ENCODE assay signal across 3 cellular contexts in genomic region chr6:116550796-116551195, GRCh38.
TF ChIP-seq lines count a peak whose summit lies in the region.

No MANE protein-coding gene starts in this region.

TF ChIP-seq in GM23338, 12 proteins besides CTCF, POLR2A, EP300 and RAD21 (continues in another document):
- TF ChIP-seq EZH2 (IDR thresholded peaks at IDR 0.05; ENCODE audit: low read depth, unreplicated experiment) = no peak
- TF ChIP-seq STAT1 (IDR thresholded peaks at IDR 0.05; ENCODE audit: unreplicated experiment) = no peak
- no peak for TF ChIP-seq ZNF462 (CRISPR knock-in tag; IDR thresholded peaks at IDR 0.05)
- TF ChIP-seq CREB1 (CRISPR knock-in tag; IDR thresholded peaks at IDR 0.05; ENCODE audit: low read depth) = no peak
- no peak for TF ChIP-seq ZNF114 (CRISPR knock-in tag; IDR thresholded peaks at IDR 0.05)
- TF ChIP-seq EZH2phosphoT487 (IDR thresholded peaks at IDR 0.05; ENCODE audit: unreplicated experiment) = no peak

TF ChIP-seq in IMR-90, 13 proteins besides CTCF, POLR2A, EP300 and RAD21:
- TF ChIP-seq MAFK (IDR thresholded peaks at IDR 0.05; ENCODE audit: low read depth, low read length) (no peak), CHD1 (IDR thresholded peaks at IDR 0.05; ENCODE audit: low read depth, low read length) (no peak), SMC3 (IDR thresholded peaks at IDR 0.05; ENCODE audit: low read depth, low read length) (no peak), NFE2L2 (IDR thresholded peaks at IDR 0.05; ENCODE audit: low read depth, low read length) (no peak), MXI1 (IDR thresholded peaks at IDR 0.05; ENCODE audit: borderline replicate concordance, low read depth, low read length) (no peak), ELK1 (IDR thresholded peaks at IDR 0.05; ENCODE audit: borderline replicate concordance, low read depth, low read length) (no peak), FOS (IDR thresholded peaks at IDR 0.05; ENCODE audit: low read depth, low read length) (no peak), MAZ (IDR thresholded peaks at IDR 0.05; ENCODE audit: borderline replicate concordance, low read depth, low read length) (no peak), RFX5 (IDR thresholded peaks at IDR 0.05; ENCODE audit: low read depth, low read length) (no peak), BHLHE40 (IDR thresholded peaks at IDR 0.05; ENCODE audit: low read depth, low read length) (no peak), CEBPB (IDR thresholded peaks at IDR 0.05; ENCODE audit: low read depth, low read length) (no peak), RCOR1 (IDR thresholded peaks at IDR 0.05; ENCODE audit: insufficient replicate concordance, low read length) (no peak), USF2 (IDR thresholded peaks at IDR 0.05; ENCODE audit: low read depth, low read length) (no peak)

TF ChIP-seq in HepG2, 621 proteins besides CTCF, POLR2A, EP300 and RAD21 (continues in another document):
- TF ChIP-seq TEF (CRISPR knock-in tag; IDR thresholded peaks at IDR 0.05) = no peak
- peak; percentile 49; the same call in 1 of the 2 replicates for TF ChIP-seq BCL6 (CRISPR knock-in tag; IDR thresholded peaks at IDR 0.05)
- TF ChIP-seq MTERF4 (CRISPR knock-in tag; IDR thresholded peaks at IDR 0.05) = no peak
- no peak for TF ChIP-seq ZNF891 (CRISPR knock-in tag; IDR thresholded peaks at IDR 0.05)
- TF ChIP-seq ZFP90 (CRISPR knock-in tag; IDR thresholded peaks at IDR 0.05; ENCODE audit: borderline replicate concordance) = no peak
- TF ChIP-seq RNF219 (CRISPR knock-in tag; IDR thresholded peaks at IDR 0.05) = no peak
- TF ChIP-seq CHD2 (IDR thresholded peaks at IDR 0.05; ENCODE audit: low read depth, low read length) = no peak
- no peak for TF ChIP-seq BRF2 (CRISPR knock-in tag; IDR thresholded peaks at IDR 0.05)
- peak; percentile 76; the same call in 1 of the 2 replicates for TF ChIP-seq ZNF441 (CRISPR knock-in tag; IDR thresholded peaks at IDR 0.05; ENCODE audit: borderline replicate concordance)
- no peak for TF ChIP-seq ZBTB43 (CRISPR knock-in tag; conservative IDR thresholded peaks at IDR 0.05)
- TF ChIP-seq CEBPZ (IDR thresholded peaks at IDR 0.05; ENCODE audit: low read length) = no peak
- no peak for TF ChIP-seq LCORL (IDR thresholded peaks at IDR 0.05)
- no peak for TF ChIP-seq LCORL (CRISPR knock-in tag; IDR thresholded peaks at IDR 0.05)
- no peak for TF ChIP-seq PAX8 (CRISPR knock-in tag; IDR thresholded peaks at IDR 0.05; ENCODE audit: borderline replicate concordance)
- no peak for TF ChIP-seq ZBTB46 (CRISPR knock-in tag; IDR thresholded peaks at IDR 0.05; ENCODE audit: borderline replicate concordance)
- TF ChIP-seq HES4 (CRISPR knock-in tag; IDR thresholded peaks at IDR 0.05; ENCODE audit: borderline replicate concordance) = no peak
- TF ChIP-seq ZKSCAN5 (CRISPR knock-in tag; IDR thresholded peaks at IDR 0.05) = no peak
- no peak for TF ChIP-seq RFXANK (CRISPR knock-in tag; IDR thresholded peaks at IDR 0.05)
- TF ChIP-seq PRDM10 (CRISPR knock-in tag; IDR thresholded peaks at IDR 0.05; ENCODE audit: low read depth) = 0 out of 2 replicates have a peak, but pooled peaks have one; percentile 31
- no peak for TF ChIP-seq ZBTB38 (CRISPR knock-in tag; IDR thresholded peaks at IDR 0.05)
- no peak for TF ChIP-seq HMGA1 (CRISPR knock-in tag; conservative IDR thresholded peaks at IDR 0.05)
- no peak for TF ChIP-seq SAFB2 (CRISPR knock-in tag; IDR thresholded peaks at IDR 0.05; ENCODE audit: borderline replicate concordance, low read depth)
- TF ChIP-seq ZNF382 (CRISPR knock-in tag; IDR thresholded peaks at IDR 0.05; ENCODE audit: borderline replicate concordance) = no peak
- no peak for TF ChIP-seq GTF3A (CRISPR knock-in tag; conservative IDR thresholded peaks at IDR 0.05)
- TF ChIP-seq AGO2 (optimal IDR thresholded peaks at IDR 0.05; ENCODE audit: low read depth, low read length) = no peak
- TF ChIP-seq EED (CRISPR knock-in tag; IDR thresholded peaks at IDR 0.05) = no peak
- TF ChIP-seq TP53 (CRISPR knock-in tag; conservative IDR thresholded peaks at IDR 0.05) = no peak
- no peak for TF ChIP-seq ZNF136 (CRISPR knock-in tag; IDR thresholded peaks at IDR 0.05; ENCODE audit: low read depth)
- no peak for TF ChIP-seq GTF2F1 (IDR thresholded peaks at IDR 0.05; ENCODE audit: low read length)
- no peak for TF ChIP-seq GZF1 (CRISPR knock-in tag; IDR thresholded peaks at IDR 0.05)
- peak; percentile 88 for TF ChIP-seq SALL1 (CRISPR knock-in tag; IDR thresholded peaks at IDR 0.05)
- no peak for TF ChIP-seq ZNF746 (CRISPR knock-in tag; IDR thresholded peaks at IDR 0.05)
- no peak for TF ChIP-seq NR1H2 (CRISPR knock-in tag; IDR thresholded peaks at IDR 0.05; ENCODE audit: borderline replicate concordance, low read depth)
- no peak for TF ChIP-seq ZNF180 (CRISPR knock-in tag; IDR thresholded peaks at IDR 0.05; ENCODE audit: borderline replicate concordance, low read depth)
- no peak for TF ChIP-seq DNMT3B (CRISPR knock-in tag; conservative IDR thresholded peaks at IDR 0.05)
- TF ChIP-seq HIVEP1 (CRISPR knock-in tag; IDR thresholded peaks at IDR 0.05) = no peak
- no peak for TF ChIP-seq ZNF282 (IDR thresholded peaks at IDR 0.05; ENCODE audit: partially characterized antibody)
- no peak for TF ChIP-seq CHD4 (IDR thresholded peaks at IDR 0.05; ENCODE audit: borderline replicate concordance, low read length)
- no peak for TF ChIP-seq ZNF577 (CRISPR knock-in tag; IDR thresholded peaks at IDR 0.05; ENCODE audit: borderline replicate concordance, low read depth)
